ENCODE assay signal across 1 cellular context in the genomic region with DNA sequence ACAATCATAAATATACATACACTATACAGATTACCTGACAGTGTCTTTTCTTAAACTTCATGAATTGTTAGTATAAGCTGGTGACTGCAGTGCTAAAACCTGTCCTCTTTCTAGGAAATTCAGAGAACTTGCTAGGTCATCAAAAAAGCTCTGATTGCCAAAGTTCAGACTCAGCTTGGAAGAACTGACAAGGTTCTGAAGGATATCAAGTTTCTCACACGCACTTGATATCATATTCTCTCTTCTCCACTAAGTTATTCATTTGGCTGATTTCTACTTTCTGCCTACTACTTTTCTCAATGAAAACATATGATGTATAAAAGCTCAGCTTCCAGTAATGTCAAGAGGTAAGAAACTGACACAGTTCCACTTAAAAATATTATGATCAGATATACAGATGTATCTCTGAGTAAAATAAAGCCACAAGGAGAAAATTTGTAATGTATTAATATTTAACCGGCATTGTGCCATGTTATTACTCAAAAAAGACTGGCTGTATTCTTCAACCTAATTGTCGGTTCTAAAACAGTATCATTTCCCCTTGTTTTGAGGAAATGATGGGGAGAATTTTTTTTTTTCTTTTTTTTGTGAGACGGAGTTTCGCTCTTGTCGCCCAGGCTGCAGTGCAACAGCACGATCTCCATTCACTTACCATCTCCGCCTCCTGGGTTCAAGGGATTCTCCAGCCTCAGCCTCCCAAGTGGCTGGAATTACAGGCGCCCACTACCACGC.
TF ChIP-seq lines count a peak whose summit lies in the region.

No MANE protein-coding gene starts in this region.

TF ChIP-seq in WTC11, 78 proteins besides CTCF, POLR2A, EP300 and RAD21 (continued from another document):
- TF ChIP-seq CBFB (CRISPR knock-in tag; IDR thresholded peaks at IDR 0.05; ENCODE audit: low read depth) (no peak), CDX4 (CRISPR knock-in tag; IDR thresholded peaks at IDR 0.05; ENCODE audit: borderline replicate concordance) (no peak)
TF ChIP-seq in WTC11: peak in this region for 0.
